ENCODE assay signal across 21 cellular contexts in the genomic region with DNA sequence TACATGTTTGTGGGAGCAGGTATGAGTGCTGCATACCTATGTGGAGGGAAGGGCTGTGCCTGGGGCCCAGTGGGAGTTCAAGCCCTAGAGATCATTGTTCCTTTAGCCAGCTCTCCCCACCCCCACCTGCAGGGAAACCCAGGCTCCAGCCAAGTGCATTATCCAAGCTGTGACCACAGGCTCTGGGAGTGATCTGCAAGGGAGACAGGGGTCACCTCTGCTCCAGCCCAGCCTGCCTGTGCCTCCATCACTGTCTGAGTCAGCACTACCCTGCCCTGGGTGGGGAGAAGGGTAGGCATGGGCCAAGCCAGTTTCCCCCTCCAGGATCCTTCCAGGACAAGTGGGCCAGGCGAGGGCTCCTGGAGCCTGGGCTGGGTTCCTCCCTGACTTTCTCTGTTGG. TPM values are rescaled to one million over a fixed set of nuclear protein-coding genes. Genes with fewer than 3 reads are reported as not detected.
DNase-seq lines count a peak whose midpoint lies in the region; ATAC-seq and TF ChIP-seq lines count a peak whose summit lies in the region.
"Had no signal": no experiment of that assay in that cellular context is flagged by ENCODE, and none has a peak within 500 bp of the region (broad histone marks: within the 10 kb centered on the region; RNA-seq: fewer than 3 reads in every experiment).

No MANE protein-coding gene starts in this region.

- peak; percentile 54 for ATAC-seq in Right ventricle myocardium inferior
- ATAC-seq: T-helper 17 cell had no signal

- H3K4me1 ChIP-seq in right atrium auricular region = peaks cover 0 to 15% of the 10 kb centered on the region in 2 donors
- peaks cover 12% of the 10 kb centered on the region for H3K4me1 ChIP-seq in iPS-15b (ENCODE audit: control insufficient read depth, insufficient read depth, low read length)
- peaks cover 40 to 65% (median 40%) of the 10 kb centered on the region in 3 donors for H3K4me1 ChIP-seq in skeletal muscle tissue (ENCODE audit: control insufficient read depth in 3 of 3, insufficient read depth in 3 of 3, low read length in 3 of 3)
- H3K4me1 ChIP-seq: prostate gland had no signal

- intact Hi-C loops in Right ventricle myocardium inferior (cut with DNase I) = no loop called here

- H3K9ac ChIP-seq in iPS-15b (ENCODE audit: low read depth, low read length) (peak overlapping the region; percentile 13), skeletal muscle tissue (ENCODE audit: low read depth in 1 of 3, low read length in 3 of 3) (peak overlapping the region; percentile 95 to 98 (median 96))

- TF ChIP-seq CTCF in right atrium auricular region (IDR thresholded peaks at IDR 0.05) = no peak

- H3K9me3 ChIP-seq in right atrium auricular region (no peaks in the 10 kb centered on the region), iPS-15b (ENCODE audit: control insufficient read depth, insufficient read depth, low read length) (no peaks in the 10 kb centered on the region), skeletal muscle tissue (ENCODE audit: control insufficient read depth in 3 of 3, low read length in 3 of 3) (no peaks in the 10 kb centered on the region)
- H3K9me3 ChIP-seq: adrenal gland, neutrophil, prostate gland had no signal

- H3K27ac ChIP-seq in right atrium auricular region = no peak overlapping the region
- peak overlapping the region; percentile 91 for H3K27ac ChIP-seq in skeletal muscle tissue (ENCODE audit: low read depth, low read length)
- H3K27ac ChIP-seq: adrenal gland, neutrophil, prostate gland, SK-N-MC had no signal

- H3K4me3 ChIP-seq in right atrium auricular region = no peak overlapping the region
- no peak overlapping the region for H3K4me3 ChIP-seq in iPS-15b (ENCODE audit: low read depth, low read length)
- peak overlapping the region; percentile 70 to 97 (median 93) for H3K4me3 ChIP-seq in skeletal muscle tissue (ENCODE audit: low read length in 3 of 3)
- H3K4me3 ChIP-seq: adrenal gland, prostate gland, SK-N-MC, smooth muscle cell had no signal

- H3K36me3 ChIP-seq in right atrium auricular region = no peaks in the 10 kb centered on the region
- no peaks in the 10 kb centered on the region for H3K36me3 ChIP-seq in iPS-15b (ENCODE audit: control insufficient read depth, insufficient read depth, low read length)
- H3K36me3 ChIP-seq in skeletal muscle tissue (ENCODE audit: control insufficient read depth in 3 of 3, insufficient read depth in 3 of 3, low read length in 3 of 3) = peaks cover 0 to 13% (median 6%) of the 10 kb centered on the region in 3 donors
- H3K36me3 ChIP-seq: adrenal gland, neutrophil, prostate gland had no signal

- no peaks in the 10 kb centered on the region for H3K27me3 ChIP-seq in right atrium auricular region
- H3K27me3 ChIP-seq in iPS-15b (ENCODE audit: control insufficient read depth, insufficient read depth, low read length) = no peaks in the 10 kb centered on the region
- H3K27me3 ChIP-seq in skeletal muscle tissue (ENCODE audit: control insufficient read depth in 3 of 3, insufficient read depth in 3 of 3, low read length in 3 of 3) = peaks cover 0 to 3% (median 0%) of the 10 kb centered on the region in 3 donors

- DNase-seq in Right ventricle myocardium inferior (ENCODE audit: missing footprints) = no peak
- DNase-seq in right atrium auricular region (ENCODE audit: low spot score) = no peak
- DNase-seq in cerebellum (ENCODE audit: low spot score) = peak; percentile 57
- DNase-seq in NCI-H1436 treated with DMSO at 0.1 percent for 48 hours (lab: John Stamatoyannopoulos, UW) = no peak
- no peak for DNase-seq in NCI-H2029 (lab: John Stamatoyannopoulos, UW)
- DNase-seq in NCI-H345 treated with DMSO at 0.1 percent for 48 hours (lab: John Stamatoyannopoulos, UW; ENCODE audit: unreplicated experiment) = no peak
- DNase-seq: activated CD4-positive, alpha-beta T cell treated with anti-CD3 and anti-CD28 coated beads for 4 hours; activated naive CD4-positive, alpha-beta T cell; activated T-cell treated with anti-CD3 and anti-CD28 coated beads, Interleukin-2, amount 50 U/mL, for 48 hours; adrenal gland; KG1; NCI-H1694; NCI-H526 treated with DMSO at 0.1 percent for 48 hours; T-helper 17 cell had no signal

RNA-seq across cellular contexts. Expression of gene SBK1, which starts 32.1 kb away (rescaled TPM):
- total RNA-seq in Right ventricle myocardium inferior = 1.4 TPM
- total RNA-seq in right atrium auricular region = under 1 TPM; 0.47 to 0.52 TPM
- total RNA-seq in cerebellum = 28.1 TPM
- total RNA-seq in skeletal muscle tissue = 1.0 TPM
- total RNA-seq: RPMI7951 had no signal

RNA-seq across cellular contexts. Expression of gene XPO6, which starts 48.4 kb away (rescaled TPM):
- total RNA-seq in Right ventricle myocardium inferior (30.4 TPM), right atrium auricular region (10 to 100 TPM; 17.9 to 29.8 TPM), cerebellum (87.2 TPM), skeletal muscle tissue (33.9 TPM)

Comparison
In these comparisons a context has a peak if more than half of its experiments do, and no peak if none do; other contexts are left out.
1. H3K4me3 ChIP-seq: peak in skeletal muscle tissue (3 of 3); none in right atrium auricular region (0 of 2) and iPS-15b (single experiment).
2. RNA of gene SBK1, which starts 32.1 kb away (total RNA-seq): 28.1 TPM in cerebellum (single experiment); 1.4 TPM in Right ventricle myocardium inferior (single experiment), 1.0 TPM in skeletal muscle tissue (single experiment) and 0.47 to 0.52 TPM in right atrium auricular region; every median in the first group is over 10 times any median in the second.